Comparison of ENCODE assay signal across 25 cellular contexts in genomic region chr5:96199713-96200183, GRCh38.
DNase-seq lines count a peak whose midpoint lies in the region; ATAC-seq, FAIRE-seq and TF ChIP-seq lines count a peak whose summit lies in the region.
"Had no signal": no experiment of that assay in that cellular context is flagged by ENCODE, and none has a peak within 500 bp of the region (broad histone marks: within the 10 kb centered on the region; RNA-seq: fewer than 3 reads in every experiment).

No MANE protein-coding gene starts in this region.

- no peak overlapping the region for H3K9ac ChIP-seq in GM12878 (ENCODE audit: control insufficient read depth, insufficient read depth, low read length)
- H3K9ac ChIP-seq: BLaER1 had no signal

- H3K27ac ChIP-seq in GM12878 (ENCODE audit: control insufficient read depth, insufficient read depth), result no peak overlapping the region
- H3K27ac ChIP-seq in pancreas, result peak overlapping the region; percentile 24 to 83 (median 67)
- no peak overlapping the region for H3K27ac ChIP-seq in gastrocnemius medialis
- H3K27ac ChIP-seq: BLaER1, left ventricle myocardium inferior, SJCRH30, WERI-Rb-1 had no signal

- peak; percentile 35 for DNase-seq in ACHN
- no peak for DNase-seq in GM12878 (ENCODE audit: low read depth, low spot score)
- DNase-seq in left kidney (ENCODE audit: low read depth, low spot score), result peak; percentile 14
- DNase-seq in pancreas, result no peak
- no peak for DNase-seq in gastrocnemius medialis
- DNase-seq in foreskin melanocyte, result no peak
- no peak for DNase-seq in activated CD4-positive, alpha-beta T cell treated with anti-CD3 and anti-CD28 coated beads, Interleukin-2, amount 50 U/mL, for 4 hours
- DNase-seq: activated CD4-positive, alpha-beta T cell treated with anti-CD3 and anti-CD28 coated beads, Interleukin-2, amount 10 ng/mL, durations not matched to agents 24 days and 14 days; activated CD8-positive, alpha-beta memory T cell treated with anti-CD3 and anti-CD28 coated beads, Interleukin-2, amount 10 ng/mL, durations not matched to agents 7 days and 5 days; activated naive CD4-positive, alpha-beta T cell treated with anti-CD3 and anti-CD28 coated beads, Interleukin-2, amount 50 U/mL, for 16 hours; COR-L47; HCEC 1CT; left ventricle myocardium inferior; midbrain; NCI-H510A treated with DMSO at 0.1 percent for 48 hours; nephron progenitor cell; SJCRH30; stimulated activated CD4-positive, alpha-beta T cell treated with anti-CD3 and anti-CD28 coated beads, Interleukin-15, amount 100 ng/mL, for 24 hours; T-helper 17 cell; trophoblast cell; WERI-Rb-1 had no signal

- 75% methylated on average over 4 of the region's 4 CpGs for WGBS in GM12878 (ENCODE audit: insufficient coverage, insufficient replicate concordance, low lambda C conversion rate, missing lambda C conversion rate)
- 18 to 21% methylated on average over 4 of the region's 4 CpGs for WGBS in pancreas, 2 donors

- no TSS peak for BruUV-seq in GM12878 (replicated peaks; lab: Mats Ljungman, UMichigan)

- H3K27me3 ChIP-seq in GM12878 (replicated peaks in 1 of 2; ENCODE audit: control insufficient read depth in 2 of 2, insufficient read depth in 2 of 2, low read length in 1 of 2), result no peaks in the 10 kb centered on the region
- H3K27me3 ChIP-seq in pancreas, result no peaks in the 10 kb centered on the region
- H3K27me3 ChIP-seq in gastrocnemius medialis, result no peaks in the 10 kb centered on the region
- H3K27me3 ChIP-seq: BLaER1, SJCRH30 had no signal

- H4K20me1 ChIP-seq in GM12878 (ENCODE audit: control insufficient read depth, insufficient read depth), result no peaks in the 10 kb centered on the region
- H4K20me1 ChIP-seq: BLaER1 had no signal

- H3K4me3 ChIP-seq in GM12878, result no peak overlapping the region
- peak overlapping the region in 3 of 4 donors; percentile 5 to 17 (median 8) for H3K4me3 ChIP-seq in pancreas
- H3K4me3 ChIP-seq in gastrocnemius medialis, result no peak overlapping the region
- H3K4me3 ChIP-seq: BLaER1, left ventricle myocardium inferior, SJCRH30 had no signal

- no peak for TF ChIP-seq POLR2A in GM12878 (IDR thresholded peaks at IDR 0.05; ENCODE audit: low read depth, low read length)
- no peak for TF ChIP-seq POLR2A in gastrocnemius medialis (IDR thresholded peaks at IDR 0.05)

- CTCF ChIA-PET in GM12878 (lab: Yijun Ruan, JAX), result interaction anchor here (0.8 to 1.3 kb wide), 6 partner anchors 9 to 226 kb away, joined by 3 to 4 read pairs (median 3); no protein-coding TSS in a partner anchor

- in situ Hi-C loops in ACHN (cut with HindIII; ENCODE audit: low pct_ligation_motif_present, low pct_unique_long_range_greater_than_20kb, low sequenced_read_pairs), result no loop called here
- in situ Hi-C loops in GM12878 (cut with MboI), result no loop called here
- in situ Hi-C loops in gastrocnemius medialis (cut with MboI; ENCODE audit: low sequenced_read_pairs in 4 of 4), result no loop called here

- ATAC-seq in GM12878, result peak; percentile 31
- peak; percentile 84 to 96 (median 92) for ATAC-seq in pancreas
- ATAC-seq in GM18502 (IDR thresholded peaks at IDR 0.05; ENCODE audit: poor library complexity, unreplicated experiment), result no peak
- no peak for ATAC-seq in gastrocnemius medialis
- ATAC-seq: activated CD8-positive, alpha-beta memory T cell treated with anti-CD3 and anti-CD28 coated beads, Interleukin-2, amount 10 ng/mL, durations not matched to agents 7 days and 5 days; Panc1; T-helper 17 cell had no signal

- H3K36me3 ChIP-seq in GM12878 (ENCODE audit: control insufficient read depth in 2 of 2, insufficient read depth in 2 of 2, low read length in 1 of 2) (no peaks in the 10 kb centered on the region), pancreas (no peaks in the 10 kb centered on the region), gastrocnemius medialis (no peaks in the 10 kb centered on the region)
- H3K36me3 ChIP-seq: BLaER1, left ventricle myocardium inferior, SJCRH30, WERI-Rb-1 had no signal

- no peak overlapping the region for H3K4me2 ChIP-seq in GM12878 (ENCODE audit: control insufficient read depth, insufficient read depth)
- H3K4me2 ChIP-seq: BLaER1 had no signal

- TF ChIP-seq CTCF in GM12878 (IDR thresholded peaks at IDR 0.05 in 2 of 3, conservative IDR thresholded peaks at IDR 0.05 in 1 of 3; ENCODE audit: control insufficient read depth in 2 of 3, extremely low read depth in 1 of 3, insufficient read depth in 1 of 3, low read depth in 3 of 3, low read length in 3 of 3), result no peak
- no peak for TF ChIP-seq CTCF in pancreas (IDR thresholded peaks at IDR 0.05)
- TF ChIP-seq CTCF in gastrocnemius medialis (IDR thresholded peaks at IDR 0.05 in 4 of 5, conservative IDR thresholded peaks at IDR 0.05 in 1 of 5), result no peak

- H3K79me2 ChIP-seq in GM12878 (ENCODE audit: control insufficient read depth, insufficient read depth, low read length), result no peaks in the 10 kb centered on the region

- TF ChIP-seq RAD21 in GM12878 (IDR thresholded peaks at IDR 0.05; ENCODE audit: insufficient read depth, low read depth, low read length), result no peak

- intact Hi-C loops in GM12878 (cut with micrococcal nuclease; ENCODE audit: unreplicated experiment) (no loop called here), pancreas (cut with DNase I) (no loop called here), gastrocnemius medialis (cut with DNase I; ENCODE audit: low total_unique reads) (no loop called here)

- POLR2A ChIA-PET in GM12878 (lab: Charles Lee), result interaction anchor here (1.1 to 1.6 kb wide), 2 partner anchors 16 to 227 kb away, joined by 3 to 5 read pairs; no protein-coding TSS in a partner anchor

- no peak overlapping the region for H2AFZ ChIP-seq in GM12878 (ENCODE audit: control insufficient read depth, low read depth, low read length)

- TF ChIP-seq EP300 in GM12878 (IDR thresholded peaks at IDR 0.05; ENCODE audit: borderline replicate concordance in 1 of 2, control insufficient read depth in 1 of 2, low read depth in 2 of 2, low read length in 2 of 2), result no peak

- SMC1A ChIA-PET in GM12878 (lab: Charles Lee; ENCODE audit: uncharacterized antibody, unreplicated experiment), result interaction anchor here (1.0 to 3.6 kb wide), 12 partner anchors 9 to 331 kb away, joined by 3 to 21 read pairs (median 3); no protein-coding TSS in a partner anchor

- FAIRE-seq in GM12878 (lab: Jason Lieb, UNC), result no peak
- peak; percentile 80 for FAIRE-seq in pancreas (lab: Jason Lieb, UNC)
- FAIRE-seq: GM12891 had no signal

- RAD21 ChIA-PET in GM12878 (lab: Charles Lee; ENCODE audit: unreplicated experiment), result interaction anchor here (1.0 to 1.5 kb wide), 4 partner anchors 11 to 315 kb away, joined by 3 to 4 read pairs (median 3); no protein-coding TSS in a partner anchor

- H3K4me1 ChIP-seq in GM12878 (ENCODE audit: control insufficient read depth, insufficient read depth, low read length) (no peaks in the 10 kb centered on the region), pancreas (peaks cover 22 to 51% (median 31%) of the 10 kb centered on the region in 3 donors), gastrocnemius medialis (no peaks in the 10 kb centered on the region)
- H3K4me1 ChIP-seq: left ventricle myocardium inferior, SJCRH30 had no signal

- no peaks in the 10 kb centered on the region for H3K9me3 ChIP-seq in GM12878 (replicated peaks; ENCODE audit: control insufficient read depth, insufficient read depth, low read length)
- H3K9me3 ChIP-seq in pancreas, result no peaks in the 10 kb centered on the region
- no peaks in the 10 kb centered on the region for H3K9me3 ChIP-seq in gastrocnemius medialis
- H3K9me3 ChIP-seq: BLaER1, left ventricle myocardium inferior, SJCRH30 had no signal

TF ChIP-seq in GM12878, 131 proteins besides CTCF, POLR2A, EP300 and RAD21 (continues in another document):
- TF ChIP-seq SUPT20H (IDR thresholded peaks at IDR 0.05; ENCODE audit: borderline replicate concordance, control insufficient read depth, low read depth, low read length) (no peak), MAX (IDR thresholded peaks at IDR 0.05; ENCODE audit: low read depth, low read length) (no peak), SREBF2 (IDR thresholded peaks at IDR 0.05; ENCODE audit: low read length) (no peak), ELK1 (IDR thresholded peaks at IDR 0.05; ENCODE audit: low read depth, low read length) (no peak), KLF5 (IDR thresholded peaks at IDR 0.05; ENCODE audit: partially characterized antibody) (no peak), BMI1 (IDR thresholded peaks at IDR 0.05; ENCODE audit: borderline replicate concordance) (no peak)

Comparison
In these comparisons a context has a peak if more than half of its experiments do, and no peak if none do; other contexts are left out.
1. DNase-seq: peak in ACHN (single experiment) and left kidney (single experiment); none in GM12878 (single experiment), pancreas (0 of 6), gastrocnemius medialis (0 of 2), foreskin melanocyte (single experiment) and activated CD4-positive, alpha-beta T cell treated with anti-CD3 and anti-CD28 coated beads, Interleukin-2, amount 50 U/mL, for 4 hours (0 of 2).
2. ATAC-seq: peak in GM12878 (single experiment) and pancreas (4 of 4); none in GM18502 (single experiment) and gastrocnemius medialis (0 of 2).
3. H3K27ac ChIP-seq: peak in pancreas (4 of 4); none in GM12878 (single experiment) and gastrocnemius medialis (0 of 4).
4. H3K4me3 ChIP-seq: peak in pancreas (3 of 4); none in GM12878 (single experiment) and gastrocnemius medialis (0 of 4).